In the genomic region with DNA sequence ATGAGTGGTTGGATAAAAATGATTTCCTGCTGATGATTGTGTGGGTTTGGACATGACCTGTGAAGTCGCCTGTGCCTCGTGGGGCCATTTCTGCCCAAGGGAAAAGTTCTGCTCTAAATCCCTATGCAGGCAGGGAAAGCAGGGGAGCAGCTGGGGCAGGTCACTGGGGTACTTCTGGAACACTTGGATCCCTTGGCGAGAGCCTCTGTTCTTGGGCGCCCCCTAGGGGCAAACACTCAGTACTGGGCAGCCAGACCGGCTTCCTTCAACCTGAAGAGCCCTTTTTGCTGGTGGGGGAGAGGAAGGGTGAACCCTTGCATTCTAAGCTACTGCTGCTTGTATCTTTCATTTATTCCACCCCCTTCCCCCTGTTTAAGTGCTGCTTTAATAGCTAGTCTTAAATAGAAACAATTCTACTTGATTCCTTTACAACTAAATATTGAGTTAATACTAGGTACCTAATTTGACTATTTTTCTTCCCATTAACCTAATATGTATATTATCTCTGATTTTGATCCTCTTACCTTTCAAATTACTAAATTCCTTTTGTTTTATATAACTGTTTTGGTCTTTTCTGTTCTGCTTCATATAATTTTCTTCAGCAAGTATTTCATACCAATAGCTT, we compare ENCODE assay signal across 9 cellular contexts. TPM values are rescaled to one million over a fixed set of nuclear protein-coding genes. Genes with fewer than 3 reads are reported as not detected.
DNase-seq lines count a peak whose midpoint lies in the region; ATAC-seq and TF ChIP-seq lines count a peak whose summit lies in the region.
"Had no signal": no experiment of that assay in that cellular context is flagged by ENCODE, and none has a peak within 500 bp of the region (broad histone marks: within the 10 kb centered on the region; RNA-seq: fewer than 3 reads in every experiment).

No MANE protein-coding gene starts in this region.

- no peak overlapping the region for H3K27ac ChIP-seq in OCI-LY3 (ENCODE audit: low read length)
- no peak overlapping the region for H3K27ac ChIP-seq in psoas muscle

- H3K27me3 ChIP-seq in OCI-LY3 (ENCODE audit: low read depth, low read length) (no peaks in the 10 kb centered on the region), psoas muscle (ENCODE audit: insufficient read depth in 3 of 3, low read length in 2 of 3) (no peaks in the 10 kb centered on the region)

- no peaks in the 10 kb centered on the region for H4K20me1 ChIP-seq in OCI-LY3 (ENCODE audit: insufficient read depth, low read length)

- ATAC-seq in GM21423 (IDR thresholded peaks at IDR 0.05; ENCODE audit: unreplicated experiment) (peak; percentile 84), psoas muscle (peak; percentile 81 to 96 (median 91)), HG03039 (IDR thresholded peaks at IDR 0.05; ENCODE audit: unreplicated experiment) (no peak)

- no peaks in the 10 kb centered on the region for H3K36me3 ChIP-seq in OCI-LY3 (replicated peaks; ENCODE audit: low read depth, low read length)
- no peaks in the 10 kb centered on the region for H3K36me3 ChIP-seq in psoas muscle (ENCODE audit: insufficient read depth in 1 of 2, low read depth in 1 of 2)

- H3K4me1 Mint-ChIP-seq in activated naive CD4-positive, alpha-beta T cell treated with anti-CD3 and anti-CD28 coated beads for 36 hours (ENCODE audit: low read depth): no peaks in the 10 kb centered on the region
- H3K4me1 Mint-ChIP-seq: activated naive CD4-positive, alpha-beta T cell treated with anti-CD3 and anti-CD28 coated beads, Interleukin-2, amount 50 U/mL, for 24 hours had no signal

- H3K4me1 ChIP-seq in OCI-LY3 (ENCODE audit: low read length): peaks cover 13% of the 10 kb centered on the region
- H3K4me1 ChIP-seq in psoas muscle: no peaks in the 10 kb centered on the region

- H3K27ac Mint-ChIP-seq in activated naive CD4-positive, alpha-beta T cell treated with anti-CD3 and anti-CD28 coated beads for 36 hours: no peak overlapping the region
- H3K27ac Mint-ChIP-seq: activated naive CD4-positive, alpha-beta T cell treated with anti-CD3 and anti-CD28 coated beads, Interleukin-2, amount 50 U/mL, for 24 hours had no signal

- H3K9me3 Mint-ChIP-seq in activated naive CD4-positive, alpha-beta T cell treated with anti-CD3 and anti-CD28 coated beads for 36 hours: no peaks in the 10 kb centered on the region
- H3K9me3 Mint-ChIP-seq: activated naive CD4-positive, alpha-beta T cell treated with anti-CD3 and anti-CD28 coated beads, Interleukin-2, amount 50 U/mL, for 24 hours had no signal

- no peak overlapping the region for H3K9ac ChIP-seq in OCI-LY3 (ENCODE audit: low read length)

- DNase-seq in DMS79 (lab: John Stamatoyannopoulos, UW) (peak; percentile 16), HT1080 (ENCODE audit: low read depth) (peak; percentile 48), cardiac septum (ENCODE audit: low spot score) (peak; percentile 86), psoas muscle (peak; percentile 69 to 83)
- DNase-seq in activated naive CD4-positive, alpha-beta T cell treated with anti-CD3 and anti-CD28 coated beads for 36 hours: peak; percentile 75

- H3K27me3 Mint-ChIP-seq in activated naive CD4-positive, alpha-beta T cell treated with anti-CD3 and anti-CD28 coated beads for 36 hours (ENCODE audit: low read depth): peaks cover 2% of the 10 kb centered on the region
- H3K27me3 Mint-ChIP-seq: activated naive CD4-positive, alpha-beta T cell treated with anti-CD3 and anti-CD28 coated beads, Interleukin-2, amount 50 U/mL, for 24 hours had no signal

- TF ChIP-seq CTCF in OCI-LY3 (IDR thresholded peaks at IDR 0.05; ENCODE audit: low read depth, low read length): peak; percentile 94
- TF ChIP-seq CTCF in psoas muscle (IDR thresholded peaks at IDR 0.05): peak; percentile 87

- intact Hi-C loops in activated naive CD4-positive, alpha-beta T cell treated with anti-CD3 and anti-CD28 coated beads for 36 hours (cut with micrococcal nuclease): loop anchor here (2.0 kb wide), 2 partner anchors 191 to 201 kb away; no protein-coding TSS in a partner anchor
- intact Hi-C loops in cardiac septum (cut with DNase I): loop anchor here (2.0 to 10.0 kb wide), 2 partner anchors 191 to 447 kb away; no protein-coding TSS in a partner anchor
- intact Hi-C loops in psoas muscle (cut with DNase I): loop anchor here (2.0 to 10.0 kb wide), 2 partner anchors 191 to 197 kb away; no protein-coding TSS in a partner anchor

- no peak overlapping the region for H3K4me3 Mint-ChIP-seq in activated naive CD4-positive, alpha-beta T cell treated with anti-CD3 and anti-CD28 coated beads for 36 hours
- H3K4me3 Mint-ChIP-seq: activated naive CD4-positive, alpha-beta T cell treated with anti-CD3 and anti-CD28 coated beads, Interleukin-2, amount 50 U/mL, for 24 hours had no signal

- no peaks in the 10 kb centered on the region for H3K36me3 Mint-ChIP-seq in activated naive CD4-positive, alpha-beta T cell treated with anti-CD3 and anti-CD28 coated beads for 36 hours (ENCODE audit: low read depth)
- H3K36me3 Mint-ChIP-seq: activated naive CD4-positive, alpha-beta T cell treated with anti-CD3 and anti-CD28 coated beads, Interleukin-2, amount 50 U/mL, for 24 hours had no signal

- CTCF ChIA-PET in activated naive CD4-positive, alpha-beta T cell treated with anti-CD3 and anti-CD28 coated beads for 36 hours (lab: Charles Lee): interaction anchor here (0.6 to 4.4 kb wide), 13 partner anchors 10 to 470 kb away, joined by 3 to 39 read pairs (median 3); a partner anchor contains a TSS

- WGBS in psoas muscle, 3 donors: 22 to 29% (median 23%) methylated on average over 5 of the region's 5 CpGs

- H3K79me2 ChIP-seq in OCI-LY3 (ENCODE audit: low read length): no peaks in the 10 kb centered on the region

- H3K4me2 ChIP-seq in OCI-LY3 (ENCODE audit: low read length): peak overlapping the region; percentile 56

- H2AFZ ChIP-seq in OCI-LY3 (ENCODE audit: low read depth, low read length): peak overlapping the region; percentile 15; the same call in 1 of the 2 replicates

- H3K4me3 ChIP-seq in OCI-LY3 (ENCODE audit: low read length) (peak overlapping the region; percentile 8), psoas muscle (no peak overlapping the region)

- no peaks in the 10 kb centered on the region for H3K9me3 ChIP-seq in OCI-LY3 (ENCODE audit: insufficient read depth, low read length)
- no peaks in the 10 kb centered on the region for H3K9me3 ChIP-seq in psoas muscle

RNA-seq across cellular contexts. Expression of a gene that starts 5.1 kb away (rescaled TPM):
- total RNA-seq in HT1080 (2014; rRNA removed; shearing (Covaris generic)): not detected in 2 replicates
- polyA plus RNA-seq in HT1080 (2015; cell fraction: cytosol; rRNA removed): not detected in 2 replicates
- not detected in 2 replicates for polyA plus RNA-seq in HT1080 (2015; cell fraction: nucleus; rRNA removed)
- not detected for total RNA-seq in activated naive CD4-positive, alpha-beta T cell treated with anti-CD3 and anti-CD28 coated beads for 36 hours
- not detected for total RNA-seq in cardiac septum
- total RNA-seq in psoas muscle: under 1 TPM in 1 of 4 donors, not detected in 3; 0.22 TPM
- not detected for polyA plus RNA-seq in psoas muscle

RNA-seq across cellular contexts. Expression of a gene that starts 11.1 kb away (rescaled TPM):
- total RNA-seq in HT1080 (2014; rRNA removed; shearing (Covaris generic)): not detected in 2 replicates
- polyA plus RNA-seq in HT1080 (2015; cell fraction: cytosol; rRNA removed): not detected in 2 replicates
- polyA plus RNA-seq in HT1080 (2015; cell fraction: nucleus; rRNA removed): not detected in 2 replicates
- not detected for total RNA-seq in activated naive CD4-positive, alpha-beta T cell treated with anti-CD3 and anti-CD28 coated beads for 36 hours
- total RNA-seq in cardiac septum (not detected), psoas muscle (not detected)
- polyA plus RNA-seq in psoas muscle: not detected

Comparison
In these comparisons a context has a peak if more than half of its experiments do, and no peak if none do; other contexts are left out.
1. DNase-seq: peak in every context shown above with its lines; median percentile 86 in cardiac septum; 76 in psoas muscle; 75 in activated naive CD4-positive, alpha-beta T cell treated with anti-CD3 and anti-CD28 coated beads for 36 hours; 48 in HT1080; 16 in DMS79.